Comparison of ENCODE assay signal across 1 cellular context in the genomic region with DNA sequence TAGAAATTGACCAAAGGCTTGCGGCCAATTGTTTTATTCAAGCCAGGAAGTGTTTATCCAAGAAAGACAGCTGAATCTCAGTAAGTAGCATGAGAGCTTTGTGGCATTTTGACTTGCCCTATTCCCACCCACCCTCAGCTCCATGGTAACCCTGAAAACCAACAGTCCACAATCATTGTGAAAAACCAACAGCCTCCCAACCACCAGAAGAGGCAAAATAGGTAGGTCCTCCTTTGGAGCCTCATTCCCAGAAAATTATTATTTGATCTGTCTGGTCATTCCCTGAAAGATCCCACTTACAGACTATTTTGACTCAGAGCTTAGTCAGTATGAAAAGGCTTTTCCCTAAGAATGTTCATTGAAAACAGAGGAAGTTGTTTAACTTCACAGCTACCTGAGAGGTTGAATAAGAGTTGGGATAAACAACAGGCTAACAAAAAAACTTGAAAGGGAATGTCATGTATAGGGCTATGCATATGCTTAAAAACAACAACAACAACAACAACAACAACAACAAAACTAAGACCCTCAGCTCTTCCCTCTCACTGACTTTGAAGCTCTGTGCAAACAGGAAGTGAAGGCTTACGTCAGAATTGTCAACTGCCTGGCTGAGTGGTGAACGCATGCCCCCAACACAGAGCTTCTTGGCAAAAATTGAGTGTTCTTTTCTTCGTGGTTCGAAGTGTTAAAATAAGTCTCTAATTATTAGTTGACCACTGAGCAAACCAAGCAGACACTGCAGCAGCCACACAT.
TF ChIP-seq lines count a peak whose summit lies in the region.

No MANE protein-coding gene starts in this region.

TF ChIP-seq in SK-N-SH treated with all-trans-retinoic acid at 6 μM for 48 hours, 23 proteins besides CTCF, POLR2A, EP300 and RAD21 (continued from another document):
- TF ChIP-seq, protein P1, sequence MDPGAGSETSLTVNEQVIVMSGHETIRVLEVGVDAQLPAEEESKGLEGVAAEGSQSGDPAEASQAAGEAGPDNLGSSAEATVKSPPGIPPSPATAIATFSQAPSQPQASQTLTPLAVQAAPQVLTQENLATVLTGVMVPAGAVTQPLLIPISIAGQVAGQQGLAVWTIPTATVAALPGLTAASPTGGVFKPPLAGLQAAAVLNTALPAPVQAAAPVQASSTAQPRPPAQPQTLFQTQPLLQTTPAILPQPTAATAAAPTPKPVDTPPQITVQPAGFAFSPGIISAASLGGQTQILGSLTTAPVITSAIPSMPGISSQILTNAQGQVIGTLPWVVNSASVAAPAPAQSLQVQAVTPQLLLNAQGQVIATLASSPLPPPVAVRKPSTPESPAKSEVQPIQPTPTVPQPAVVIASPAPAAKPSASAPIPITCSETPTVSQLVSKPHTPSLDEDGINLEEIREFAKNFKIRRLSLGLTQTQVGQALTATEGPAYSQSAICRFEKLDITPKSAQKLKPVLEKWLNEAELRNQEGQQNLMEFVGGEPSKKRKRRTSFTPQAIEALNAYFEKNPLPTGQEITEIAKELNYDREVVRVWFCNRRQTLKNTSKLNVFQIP (CRISPR knock-in tag; IDR thresholded peaks at IDR 0.05; ENCODE audit: borderline replicate concordance, low read depth) = no peak
- no peak for TF ChIP-seq ARNTL (CRISPR knock-in tag; IDR thresholded peaks at IDR 0.05; ENCODE audit: borderline replicate concordance, low read depth)
- no peak for TF ChIP-seq ZNF8 (CRISPR knock-in tag; IDR thresholded peaks at IDR 0.05)
- no peak for TF ChIP-seq GLIS3 (CRISPR knock-in tag; IDR thresholded peaks at IDR 0.05)
- no peak for TF ChIP-seq ESRRG (CRISPR knock-in tag; IDR thresholded peaks at IDR 0.05)
- TF ChIP-seq, protein P2, sequence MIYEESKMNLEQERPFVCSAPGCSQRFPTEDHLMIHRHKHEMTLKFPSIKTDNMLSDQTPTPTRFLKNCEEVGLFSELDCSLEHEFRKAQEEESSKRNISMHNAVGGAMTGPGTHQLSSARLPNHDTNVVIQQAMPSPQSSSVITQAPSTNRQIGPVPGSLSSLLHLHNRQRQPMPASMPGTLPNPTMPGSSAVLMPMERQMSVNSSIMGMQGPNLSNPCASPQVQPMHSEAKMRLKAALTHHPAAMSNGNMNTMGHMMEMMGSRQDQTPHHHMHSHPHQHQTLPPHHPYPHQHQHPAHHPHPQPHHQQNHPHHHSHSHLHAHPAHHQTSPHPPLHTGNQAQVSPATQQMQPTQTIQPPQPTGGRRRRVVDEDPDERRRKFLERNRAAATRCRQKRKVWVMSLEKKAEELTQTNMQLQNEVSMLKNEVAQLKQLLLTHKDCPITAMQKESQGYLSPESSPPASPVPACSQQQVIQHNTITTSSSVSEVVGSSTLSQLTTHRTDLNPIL (CRISPR knock-in tag; IDR thresholded peaks at IDR 0.05; ENCODE audit: low read depth) = no peak
- no peak for TF ChIP-seq PPARA (CRISPR knock-in tag; IDR thresholded peaks at IDR 0.05; ENCODE audit: borderline replicate concordance)
- TF ChIP-seq, protein P3, sequence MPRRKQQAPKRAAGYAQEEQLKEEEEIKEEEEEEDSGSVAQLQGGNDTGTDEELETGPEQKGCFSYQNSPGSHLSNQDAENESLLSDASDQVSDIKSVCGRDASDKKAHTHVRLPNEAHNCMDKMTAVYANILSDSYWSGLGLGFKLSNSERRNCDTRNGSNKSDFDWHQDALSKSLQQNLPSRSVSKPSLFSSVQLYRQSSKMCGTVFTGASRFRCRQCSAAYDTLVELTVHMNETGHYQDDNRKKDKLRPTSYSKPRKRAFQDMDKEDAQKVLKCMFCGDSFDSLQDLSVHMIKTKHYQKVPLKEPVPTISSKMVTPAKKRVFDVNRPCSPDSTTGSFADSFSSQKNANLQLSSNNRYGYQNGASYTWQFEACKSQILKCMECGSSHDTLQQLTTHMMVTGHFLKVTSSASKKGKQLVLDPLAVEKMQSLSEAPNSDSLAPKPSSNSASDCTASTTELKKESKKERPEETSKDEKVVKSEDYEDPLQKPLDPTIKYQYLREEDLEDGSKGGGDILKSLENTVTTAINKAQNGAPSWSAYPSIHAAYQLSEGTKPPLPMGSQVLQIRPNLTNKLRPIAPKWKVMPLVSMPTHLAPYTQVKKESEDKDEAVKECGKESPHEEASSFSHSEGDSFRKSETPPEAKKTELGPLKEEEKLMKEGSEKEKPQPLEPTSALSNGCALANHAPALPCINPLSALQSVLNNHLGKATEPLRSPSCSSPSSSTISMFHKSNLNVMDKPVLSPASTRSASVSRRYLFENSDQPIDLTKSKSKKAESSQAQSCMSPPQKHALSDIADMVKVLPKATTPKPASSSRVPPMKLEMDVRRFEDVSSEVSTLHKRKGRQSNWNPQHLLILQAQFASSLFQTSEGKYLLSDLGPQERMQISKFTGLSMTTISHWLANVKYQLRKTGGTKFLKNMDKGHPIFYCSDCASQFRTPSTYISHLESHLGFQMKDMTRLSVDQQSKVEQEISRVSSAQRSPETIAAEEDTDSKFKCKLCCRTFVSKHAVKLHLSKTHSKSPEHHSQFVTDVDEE (CRISPR knock-in tag; IDR thresholded peaks at IDR 0.05) = no peak
TF ChIP-seq in SK-N-SH treated with all-trans-retinoic acid at 6 μM for 48 hours: peak in this region for 0.
